Comparison of ENCODE assay signal across 1 cellular context in genomic region chr20:50710492-50711063, GRCh38.
TF ChIP-seq lines count a peak whose summit lies in the region.

No MANE protein-coding gene starts in this region.

TF ChIP-seq in HepG2, 621 proteins besides CTCF, POLR2A, EP300 and RAD21 (continued from another document):
- TF ChIP-seq, protein P1, sequence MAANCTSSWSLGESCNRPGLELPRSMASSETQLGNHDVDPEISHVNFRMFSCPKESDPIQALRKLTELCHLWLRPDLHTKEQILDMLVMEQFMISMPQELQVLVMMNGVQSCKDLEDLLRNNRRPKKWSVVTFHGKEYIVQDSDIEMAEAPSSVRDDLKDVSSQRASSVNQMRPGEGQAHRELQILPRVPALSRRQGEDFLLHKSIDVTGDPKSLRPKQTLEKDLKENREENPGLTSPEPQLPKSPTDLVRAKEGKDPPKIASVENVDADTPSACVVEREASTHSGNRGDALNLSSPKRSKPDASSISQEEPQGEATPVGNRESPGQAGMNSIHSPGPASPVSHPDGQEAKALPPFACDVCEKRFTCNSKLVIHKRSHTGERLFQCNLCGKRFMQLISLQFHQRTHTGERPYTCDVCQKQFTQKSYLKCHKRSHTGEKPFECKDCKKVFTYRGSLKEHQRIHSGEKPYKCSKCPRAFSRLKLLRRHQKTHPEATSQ (CRISPR knock-in tag; IDR thresholded peaks at IDR 0.05; ENCODE audit: borderline replicate concordance), result no peak
